In the genomic region with DNA sequence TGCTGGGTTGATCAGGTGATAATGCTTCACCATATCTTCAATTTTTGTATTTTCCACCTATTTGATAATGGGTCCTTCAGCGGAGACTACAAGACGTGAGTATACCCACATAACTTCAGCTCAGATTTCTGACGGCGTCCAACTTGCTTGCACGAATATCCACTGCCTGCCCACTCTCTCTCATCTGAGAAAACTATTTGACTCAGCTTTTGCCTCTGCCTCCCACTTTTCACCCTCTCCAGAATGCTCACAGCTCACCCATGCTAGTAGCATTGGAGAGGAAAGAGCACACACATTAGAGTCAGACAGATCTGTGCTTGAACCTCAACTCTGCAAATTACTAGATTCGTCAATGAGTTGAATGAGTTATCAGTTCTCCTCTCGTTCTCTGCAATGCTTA, we compare ENCODE assay signal across 10 cellular contexts.
DNase-seq lines count a peak whose midpoint lies in the region; ATAC-seq and TF ChIP-seq lines count a peak whose summit lies in the region.
"Had no signal": no experiment of that assay in that cellular context is flagged by ENCODE, and none has a peak within 500 bp of the region (broad histone marks: within the 10 kb centered on the region; RNA-seq: fewer than 3 reads in every experiment).

No MANE protein-coding gene starts in this region.

- H3K27ac ChIP-seq in trophoblast cell (ENCODE audit: low read depth, low read length) (no peak overlapping the region), osteoblast (ENCODE audit: low read depth, low read length) (no peak overlapping the region)
- H3K27ac ChIP-seq: foreskin keratinocyte had no signal

- H3K14ac ChIP-seq in trophoblast cell (ENCODE audit: low read length) = no peak overlapping the region

- H3K4me3 ChIP-seq in trophoblast cell (ENCODE audit: low read depth, low read length) (no peak overlapping the region), osteoblast (ENCODE audit: insufficient read depth, low read length) (no peak overlapping the region)

- peak; percentile 34 for ATAC-seq in HG03520 (IDR thresholded peaks at IDR 0.05; ENCODE audit: unreplicated experiment)
- no peak for ATAC-seq in GM21526 (IDR thresholded peaks at IDR 0.05; ENCODE audit: low FRiP score, unreplicated experiment)
- ATAC-seq in WTC11 = no peak
- ATAC-seq: foreskin keratinocyte had no signal

- H2BK120ac ChIP-seq in trophoblast cell (ENCODE audit: insufficient read depth, low read length, poor library complexity) = no peak overlapping the region

- no peak overlapping the region for H2AFZ ChIP-seq in trophoblast cell (ENCODE audit: insufficient read depth, low read length, poor library complexity)
- no peak overlapping the region for H2AFZ ChIP-seq in osteoblast (ENCODE audit: low read length)

- H3K4me2 ChIP-seq in trophoblast cell (ENCODE audit: low read length) (no peak overlapping the region), osteoblast (ENCODE audit: insufficient read depth, low read length) (no peak overlapping the region)

- peaks cover 4 to 6% of the 10 kb centered on the region in 2 experiments for H3K4me1 ChIP-seq in trophoblast cell (ENCODE audit: control insufficient read depth in 1 of 2, insufficient read depth in 2 of 2, low read length in 2 of 2)
- H3K4me1 ChIP-seq in osteoblast (ENCODE audit: insufficient read depth, low read length) = no peaks in the 10 kb centered on the region

- no CpG with 5 or more reads among the region's 7 CpGs for WGBS in trophoblast cell (ENCODE audit: extremely low coverage, insufficient coverage, insufficient read length)

- no peak overlapping the region for H2BK5ac ChIP-seq in trophoblast cell (ENCODE audit: low read depth, low read length, poor library complexity)

- H3K27me3 ChIP-seq in trophoblast cell (ENCODE audit: insufficient read depth, low read length) (no peaks in the 10 kb centered on the region), osteoblast (ENCODE audit: insufficient read depth, low read length) (peaks cover 20% of the 10 kb centered on the region)

- H3K23ac ChIP-seq in trophoblast cell (ENCODE audit: low read length) = no peak overlapping the region

- H4K91ac ChIP-seq in trophoblast cell (ENCODE audit: low read depth, low read length) = no peak overlapping the region

- peak overlapping the region; percentile 51 for H3K4me3 Mint-ChIP-seq in activated naive CD4-positive, alpha-beta T cell treated with anti-CD3 and anti-CD28 coated beads, Interleukin-2, amount 10 ng/mL, durations not matched to agents 7 days and 5 days
- H3K4me3 Mint-ChIP-seq in WTC11 = no peak overlapping the region
- H3K4me3 Mint-ChIP-seq: nephron progenitor cell had no signal

- TF ChIP-seq CTCF in WTC11 (IDR thresholded peaks at IDR 0.05) = no peak
- TF ChIP-seq CTCF in osteoblast (IDR thresholded peaks at IDR 0.05; ENCODE audit: extremely low read depth, low read depth, low read length) = no peak

- H3K9ac ChIP-seq in trophoblast cell (ENCODE audit: low read length) = no peak overlapping the region

- H3K18ac ChIP-seq in trophoblast cell (ENCODE audit: low read length) = no peak overlapping the region

- no peak overlapping the region for H4K8ac ChIP-seq in trophoblast cell (ENCODE audit: low read depth, low read length)

- CTCF ChIA-PET in activated naive CD4-positive, alpha-beta T cell treated with anti-CD3 and anti-CD28 coated beads, Interleukin-2, amount 10 ng/mL, durations not matched to agents 7 days and 5 days (lab: Charles Lee) = interaction anchor here (1.2 to 7.0 kb wide), 3 partner anchors 21 to 166 kb away, joined by 3 to 43 read pairs (median 24); a partner anchor contains a TSS
- CTCF ChIA-PET in WTC11 (lab: Charles Lee) = interaction anchor here (0.8 to 2.2 kb wide), 3 partner anchors 21 to 170 kb away, joined by 4 to 7 read pairs (median 4); no protein-coding TSS in a partner anchor

- H3K36me3 ChIP-seq in trophoblast cell (ENCODE audit: control insufficient read depth in 1 of 2, insufficient read depth in 2 of 2, low read length in 2 of 2) (no peaks in the 10 kb centered on the region), osteoblast (ENCODE audit: insufficient read depth, low read length) (no peaks in the 10 kb centered on the region)

- H3K4ac ChIP-seq in trophoblast cell (ENCODE audit: low read depth, low read length) = no peak overlapping the region

- no peaks in the 10 kb centered on the region for H3K27me3 Mint-ChIP-seq in activated naive CD4-positive, alpha-beta T cell treated with anti-CD3 and anti-CD28 coated beads, Interleukin-2, amount 10 ng/mL, durations not matched to agents 7 days and 5 days
- no peaks in the 10 kb centered on the region for H3K27me3 Mint-ChIP-seq in WTC11 (ENCODE audit: low read depth)

- H3K9me3 ChIP-seq in trophoblast cell (ENCODE audit: insufficient read depth, low read depth, low read length) (no peaks in the 10 kb centered on the region), osteoblast (ENCODE audit: low read depth, low read length) (no peaks in the 10 kb centered on the region)

- no peak overlapping the region for H2BK12ac ChIP-seq in trophoblast cell (ENCODE audit: low read length)

- H3K79me2 ChIP-seq in trophoblast cell (ENCODE audit: control insufficient read depth, insufficient read depth, low read length, poor library complexity) = no peaks in the 10 kb centered on the region
- no peaks in the 10 kb centered on the region for H3K79me2 ChIP-seq in osteoblast (ENCODE audit: insufficient read depth, low read length)

- no peaks in the 10 kb centered on the region for H4K20me1 ChIP-seq in osteoblast (ENCODE audit: insufficient read depth, low read length)

- POLR2A ChIA-PET in WTC11 (lab: Charles Lee) = no interaction called here

- peaks cover 65% of the 10 kb centered on the region for H3K36me3 Mint-ChIP-seq in activated naive CD4-positive, alpha-beta T cell treated with anti-CD3 and anti-CD28 coated beads, Interleukin-2, amount 10 ng/mL, durations not matched to agents 7 days and 5 days
- H3K36me3 Mint-ChIP-seq in WTC11 = no peaks in the 10 kb centered on the region

- peak; percentile 57 for DNase-seq in stimulated activated naive CD4-positive, alpha-beta T cell treated with Interleukin-2 at 50 U/mL for 16 hours (lab: John Stamatoyannopoulos, UW)
- no peak for DNase-seq in stimulated activated naive CD4-positive, alpha-beta T cell (lab: John Stamatoyannopoulos, UW)
- no peak for DNase-seq in activated naive CD4-positive, alpha-beta T cell treated with anti-CD3 and anti-CD28 coated beads, Interleukin-2, amount 10 ng/mL, durations not matched to agents 7 days and 5 days
- no peak for DNase-seq in WTC11 (ENCODE audit: low spot score)
- DNase-seq in trophoblast cell = no peak
- DNase-seq in osteoblast (ENCODE audit: insufficient read length, low spot score, missing footprints) = no peak
- DNase-seq: foreskin keratinocyte, nephron progenitor cell had no signal

- H2AK5ac ChIP-seq in trophoblast cell (ENCODE audit: low read length) = no peak overlapping the region

- H3K27ac Mint-ChIP-seq in activated naive CD4-positive, alpha-beta T cell treated with anti-CD3 and anti-CD28 coated beads, Interleukin-2, amount 10 ng/mL, durations not matched to agents 7 days and 5 days = peak overlapping the region; percentile 82
- no peak overlapping the region for H3K27ac Mint-ChIP-seq in WTC11
- H3K27ac Mint-ChIP-seq: nephron progenitor cell had no signal

- no peaks in the 10 kb centered on the region for H3K79me1 ChIP-seq in trophoblast cell (ENCODE audit: low read length)

- peaks cover 81% of the 10 kb centered on the region for H3K4me1 Mint-ChIP-seq in activated naive CD4-positive, alpha-beta T cell treated with anti-CD3 and anti-CD28 coated beads, Interleukin-2, amount 10 ng/mL, durations not matched to agents 7 days and 5 days
- H3K4me1 Mint-ChIP-seq in WTC11 = peaks cover 15% of the 10 kb centered on the region

- no peaks in the 10 kb centered on the region for H3K9me3 Mint-ChIP-seq in activated naive CD4-positive, alpha-beta T cell treated with anti-CD3 and anti-CD28 coated beads, Interleukin-2, amount 10 ng/mL, durations not matched to agents 7 days and 5 days
- H3K9me3 Mint-ChIP-seq in WTC11 = no peaks in the 10 kb centered on the region
- H3K9me3 Mint-ChIP-seq: nephron progenitor cell had no signal

- no peak overlapping the region for H4K12ac ChIP-seq in trophoblast cell (ENCODE audit: low read depth, low read length)

TF ChIP-seq in WTC11, 78 proteins besides CTCF, POLR2A, EP300 and RAD21:
- TF ChIP-seq, protein P1, sequence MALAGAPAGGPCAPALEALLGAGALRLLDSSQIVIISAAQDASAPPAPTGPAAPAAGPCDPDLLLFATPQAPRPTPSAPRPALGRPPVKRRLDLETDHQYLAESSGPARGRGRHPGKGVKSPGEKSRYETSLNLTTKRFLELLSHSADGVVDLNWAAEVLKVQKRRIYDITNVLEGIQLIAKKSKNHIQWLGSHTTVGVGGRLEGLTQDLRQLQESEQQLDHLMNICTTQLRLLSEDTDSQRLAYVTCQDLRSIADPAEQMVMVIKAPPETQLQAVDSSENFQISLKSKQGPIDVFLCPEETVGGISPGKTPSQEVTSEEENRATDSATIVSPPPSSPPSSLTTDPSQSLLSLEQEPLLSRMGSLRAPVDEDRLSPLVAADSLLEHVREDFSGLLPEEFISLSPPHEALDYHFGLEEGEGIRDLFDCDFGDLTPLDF (CRISPR knock-in tag; IDR thresholded peaks at IDR 0.05) = no peak
- TF ChIP-seq GABPB1 (CRISPR knock-in tag; IDR thresholded peaks at IDR 0.05) = no peak
- TF ChIP-seq, protein P2, sequence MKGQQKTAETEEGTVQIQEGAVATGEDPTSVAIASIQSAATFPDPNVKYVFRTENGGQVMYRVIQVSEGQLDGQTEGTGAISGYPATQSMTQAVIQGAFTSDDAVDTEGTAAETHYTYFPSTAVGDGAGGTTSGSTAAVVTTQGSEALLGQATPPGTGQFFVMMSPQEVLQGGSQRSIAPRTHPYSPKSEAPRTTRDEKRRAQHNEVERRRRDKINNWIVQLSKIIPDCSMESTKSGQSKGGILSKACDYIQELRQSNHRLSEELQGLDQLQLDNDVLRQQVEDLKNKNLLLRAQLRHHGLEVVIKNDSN (CRISPR knock-in tag; IDR thresholded peaks at IDR 0.05) = no peak
